13 cellular contexts compared by ENCODE assay signal in the genomic region with DNA sequence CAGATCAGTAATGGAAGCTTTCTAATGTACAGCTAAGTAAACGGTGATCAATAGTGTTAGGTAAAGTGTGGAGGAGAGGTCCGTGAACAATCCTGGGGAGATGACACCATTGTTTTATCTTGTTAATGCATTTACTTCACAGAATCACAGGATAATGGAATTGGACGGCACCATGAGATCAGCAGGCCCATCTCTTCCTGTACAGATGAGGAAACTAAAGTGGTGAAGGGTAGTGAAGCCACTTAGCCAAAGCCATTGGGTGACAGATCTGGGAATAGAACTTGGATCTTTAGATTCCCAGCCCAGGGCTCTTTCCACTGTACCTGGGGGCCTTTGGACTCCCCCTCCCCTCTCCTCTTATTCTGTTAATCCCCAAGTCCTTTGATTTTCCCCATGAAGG. TPM values are rescaled to one million over a fixed set of nuclear protein-coding genes. Genes with fewer than 3 reads are reported as not detected.
DNase-seq lines count a peak whose midpoint lies in the region; ATAC-seq and TF ChIP-seq lines count a peak whose summit lies in the region.
"Had no signal": no experiment of that assay in that cellular context is flagged by ENCODE, and none has a peak within 500 bp of the region (broad histone marks: within the 10 kb centered on the region; RNA-seq: fewer than 3 reads in every experiment).

No MANE protein-coding gene starts in this region.

- peak overlapping the region in 1 of 2 donors; percentile 50 for H3K9ac ChIP-seq in stomach smooth muscle (ENCODE audit: low read length in 2 of 2)

- no peak for TF ChIP-seq CTCF in foreskin keratinocyte (conservative IDR thresholded peaks at IDR 0.05)

- H3K4me1 ChIP-seq in foreskin keratinocyte, result peaks cover 31% of the 10 kb centered on the region
- peaks cover 27% of the 10 kb centered on the region for H3K4me1 ChIP-seq in stomach smooth muscle (ENCODE audit: control insufficient read depth, insufficient read depth, low read length)

- ATAC-seq in foreskin keratinocyte (no peak), HG02678 (IDR thresholded peaks at IDR 0.05; ENCODE audit: unreplicated experiment) (no peak)
- ATAC-seq: left lung had no signal

- H3K36me3 ChIP-seq in stomach smooth muscle (ENCODE audit: control insufficient read depth in 2 of 2, insufficient read depth in 2 of 2, low read length in 2 of 2), result no peaks in the 10 kb centered on the region
- H3K36me3 ChIP-seq: left lung, thoracic aorta had no signal

- H3K27me3 ChIP-seq in foreskin keratinocyte (no peaks in the 10 kb centered on the region), stomach smooth muscle (ENCODE audit: control insufficient read depth in 1 of 2, insufficient read depth in 2 of 2, low read length in 2 of 2) (no peaks in the 10 kb centered on the region)
- H3K27me3 ChIP-seq: left lung had no signal

- H3K27ac ChIP-seq in foreskin keratinocyte (peak overlapping the region; percentile 75), stomach smooth muscle (ENCODE audit: low read length) (peak overlapping the region; percentile 84)

- H3K9me3 Mint-ChIP-seq in activated naive CD4-positive, alpha-beta T cell treated with anti-CD3 and anti-CD28 coated beads, Interleukin-2, amount 10 ng/mL, durations not matched to agents 7 days and 5 days, result no peaks in the 10 kb centered on the region
- no peaks in the 10 kb centered on the region for H3K9me3 Mint-ChIP-seq in activated T-helper 2 cell treated with anti-CD3 and anti-CD28 coated beads, Interferon-gamma antibody, Interleukin-2, Interleukin-4, amounts not matched to agents 10 μg/mL and 5 μg/mL and 100 μg/mL, durations not matched to agents 14 hours and 24 hours and 36 hours

- DNase-seq in activated naive CD4-positive, alpha-beta T cell treated with anti-CD3 and anti-CD28 coated beads, Interleukin-2, amount 10 ng/mL, durations not matched to agents 7 days and 5 days, result no peak
- no peak for DNase-seq in activated naive CD4-positive, alpha-beta T cell treated with anti-CD3 and anti-CD28 coated beads, Interleukin-2, amount 50 U/mL, for 16 hours
- no peak for DNase-seq in activated T-helper 2 cell treated with anti-CD3 and anti-CD28 coated beads, Interferon-gamma antibody, Interleukin-2, Interleukin-4, amounts not matched to agents 10 μg/mL and 5 μg/mL and 100 μg/mL, durations not matched to agents 14 hours and 24 hours and 36 hours (ENCODE audit: low spot score)
- DNase-seq in foreskin keratinocyte (no peak), A172 (ENCODE audit: low spot score) (no peak)
- no peak for DNase-seq in stimulated activated naive CD4-positive, alpha-beta T cell (lab: John Stamatoyannopoulos, UW)
- DNase-seq: activated T-cell treated with anti-CD3 and anti-CD28 coated beads for 4 hours, left lung, MV-4-11, nephron progenitor cell had no signal

- intact Hi-C loops in activated T-helper 2 cell treated with anti-CD3 and anti-CD28 coated beads, Interferon-gamma antibody, Interleukin-2, Interleukin-4, amounts not matched to agents 10 μg/mL and 5 μg/mL and 100 μg/mL, durations not matched to agents 14 hours and 24 hours and 36 hours (cut with micrococcal nuclease), result no loop called here

- H3K4me1 Mint-ChIP-seq in activated naive CD4-positive, alpha-beta T cell treated with anti-CD3 and anti-CD28 coated beads, Interleukin-2, amount 10 ng/mL, durations not matched to agents 7 days and 5 days, result peaks cover 75% of the 10 kb centered on the region
- H3K4me1 Mint-ChIP-seq in activated T-helper 2 cell treated with anti-CD3 and anti-CD28 coated beads, Interferon-gamma antibody, Interleukin-2, Interleukin-4, amounts not matched to agents 10 μg/mL and 5 μg/mL and 100 μg/mL, durations not matched to agents 14 hours and 24 hours and 36 hours (ENCODE audit: low read depth), result peaks cover 64% of the 10 kb centered on the region

- no peak overlapping the region for H3K4me3 Mint-ChIP-seq in activated naive CD4-positive, alpha-beta T cell treated with anti-CD3 and anti-CD28 coated beads, Interleukin-2, amount 10 ng/mL, durations not matched to agents 7 days and 5 days
- no peak overlapping the region for H3K4me3 Mint-ChIP-seq in activated T-helper 2 cell treated with anti-CD3 and anti-CD28 coated beads, Interferon-gamma antibody, Interleukin-2, Interleukin-4, amounts not matched to agents 10 μg/mL and 5 μg/mL and 100 μg/mL, durations not matched to agents 14 hours and 24 hours and 36 hours (ENCODE audit: low read depth)

- CTCF ChIA-PET in activated naive CD4-positive, alpha-beta T cell treated with anti-CD3 and anti-CD28 coated beads, Interleukin-2, amount 10 ng/mL, durations not matched to agents 7 days and 5 days (lab: Charles Lee), result interaction anchor here (1.1 kb wide), 1 partner anchor 57 kb away, joined by 3 read pairs; no protein-coding TSS in a partner anchor

- H3K9me3 ChIP-seq in stomach smooth muscle (ENCODE audit: control insufficient read depth in 2 of 2, low read length in 2 of 2), result no peaks in the 10 kb centered on the region
- H3K9me3 ChIP-seq: left lung, thoracic aorta had no signal

- H3K27ac Mint-ChIP-seq in activated naive CD4-positive, alpha-beta T cell treated with anti-CD3 and anti-CD28 coated beads, Interleukin-2, amount 10 ng/mL, durations not matched to agents 7 days and 5 days, result peak overlapping the region; percentile 56
- peak overlapping the region; percentile 98 for H3K27ac Mint-ChIP-seq in activated T-helper 2 cell treated with anti-CD3 and anti-CD28 coated beads, Interferon-gamma antibody, Interleukin-2, Interleukin-4, amounts not matched to agents 10 μg/mL and 5 μg/mL and 100 μg/mL, durations not matched to agents 14 hours and 24 hours and 36 hours

- H3K27me3 Mint-ChIP-seq in activated naive CD4-positive, alpha-beta T cell treated with anti-CD3 and anti-CD28 coated beads, Interleukin-2, amount 10 ng/mL, durations not matched to agents 7 days and 5 days, result peaks cover 7% of the 10 kb centered on the region
- H3K27me3 Mint-ChIP-seq in activated T-helper 2 cell treated with anti-CD3 and anti-CD28 coated beads, Interferon-gamma antibody, Interleukin-2, Interleukin-4, amounts not matched to agents 10 μg/mL and 5 μg/mL and 100 μg/mL, durations not matched to agents 14 hours and 24 hours and 36 hours (ENCODE audit: low read depth), result no peaks in the 10 kb centered on the region

- H3K4me3 ChIP-seq in stomach smooth muscle (ENCODE audit: low read length in 2 of 2), result no peak overlapping the region
- H3K4me3 ChIP-seq: left lung, thoracic aorta had no signal

- peaks cover 3% of the 10 kb centered on the region for H3K36me3 Mint-ChIP-seq in activated naive CD4-positive, alpha-beta T cell treated with anti-CD3 and anti-CD28 coated beads, Interleukin-2, amount 10 ng/mL, durations not matched to agents 7 days and 5 days
- H3K36me3 Mint-ChIP-seq in activated T-helper 2 cell treated with anti-CD3 and anti-CD28 coated beads, Interferon-gamma antibody, Interleukin-2, Interleukin-4, amounts not matched to agents 10 μg/mL and 5 μg/mL and 100 μg/mL, durations not matched to agents 14 hours and 24 hours and 36 hours (ENCODE audit: low read depth), result peaks cover 4% of the 10 kb centered on the region

RNA-seq across cellular contexts. Expression of a gene that starts 26.2 kb away (rescaled TPM):
- 185 and 190 TPM in 2 replicates for total RNA-seq in activated T-helper 2 cell treated with anti-CD3 and anti-CD28 coated beads, Interferon-gamma antibody, Interleukin-2, Interleukin-4, amounts not matched to agents 10 μg/mL and 5 μg/mL and 100 μg/mL, durations not matched to agents 14 hours and 24 hours and 36 hours
- 279 and 373 TPM in 2 replicates for total RNA-seq in foreskin keratinocyte
- 343 and 439 TPM in 2 replicates for polyA plus RNA-seq in foreskin keratinocyte
- 61.1 and 63.2 TPM in 2 replicates for total RNA-seq in A172 (2014; rRNA removed; shearing (Covaris generic))

RNA-seq across cellular contexts. Expression of a gene that starts 28.1 kb away (rescaled TPM):
- 201 and 214 TPM in 2 replicates for total RNA-seq in activated T-helper 2 cell treated with anti-CD3 and anti-CD28 coated beads, Interferon-gamma antibody, Interleukin-2, Interleukin-4, amounts not matched to agents 10 μg/mL and 5 μg/mL and 100 μg/mL, durations not matched to agents 14 hours and 24 hours and 36 hours
- total RNA-seq in foreskin keratinocyte, result 50.0 and 62.6 TPM in 2 replicates
- polyA plus RNA-seq in foreskin keratinocyte, result 57.4 and 72.2 TPM in 2 replicates
- total RNA-seq in A172 (2014; rRNA removed; shearing (Covaris generic)), result 163 and 165 TPM in 2 replicates

RNA-seq across cellular contexts. Expression of a gene that starts 50.4 kb away (rescaled TPM):
- total RNA-seq in activated T-helper 2 cell treated with anti-CD3 and anti-CD28 coated beads, Interferon-gamma antibody, Interleukin-2, Interleukin-4, amounts not matched to agents 10 μg/mL and 5 μg/mL and 100 μg/mL, durations not matched to agents 14 hours and 24 hours and 36 hours, result 1,115 and 1,128 TPM in 2 replicates
- 1,201 and 1,290 TPM in 2 replicates for total RNA-seq in foreskin keratinocyte
- polyA plus RNA-seq in foreskin keratinocyte, result 1,224 and 1,454 TPM in 2 replicates
- 1,118 and 1,364 TPM in 2 replicates for total RNA-seq in A172 (2014; rRNA removed; shearing (Covaris generic))

RNA-seq across cellular contexts. Expression of a gene that starts 53.5 kb away (rescaled TPM):
- 88.3 and 96.6 TPM in 2 replicates for total RNA-seq in activated T-helper 2 cell treated with anti-CD3 and anti-CD28 coated beads, Interferon-gamma antibody, Interleukin-2, Interleukin-4, amounts not matched to agents 10 μg/mL and 5 μg/mL and 100 μg/mL, durations not matched to agents 14 hours and 24 hours and 36 hours
- 24.8 and 27.4 TPM in 2 replicates for total RNA-seq in foreskin keratinocyte
- 13.9 and 15.8 TPM in 2 replicates for polyA plus RNA-seq in foreskin keratinocyte
- total RNA-seq in A172 (2014; rRNA removed; shearing (Covaris generic)), result 4.8 and 7.6 TPM in 2 replicates
